ENCODE assay signal across 8 cellular contexts in the genomic region with DNA sequence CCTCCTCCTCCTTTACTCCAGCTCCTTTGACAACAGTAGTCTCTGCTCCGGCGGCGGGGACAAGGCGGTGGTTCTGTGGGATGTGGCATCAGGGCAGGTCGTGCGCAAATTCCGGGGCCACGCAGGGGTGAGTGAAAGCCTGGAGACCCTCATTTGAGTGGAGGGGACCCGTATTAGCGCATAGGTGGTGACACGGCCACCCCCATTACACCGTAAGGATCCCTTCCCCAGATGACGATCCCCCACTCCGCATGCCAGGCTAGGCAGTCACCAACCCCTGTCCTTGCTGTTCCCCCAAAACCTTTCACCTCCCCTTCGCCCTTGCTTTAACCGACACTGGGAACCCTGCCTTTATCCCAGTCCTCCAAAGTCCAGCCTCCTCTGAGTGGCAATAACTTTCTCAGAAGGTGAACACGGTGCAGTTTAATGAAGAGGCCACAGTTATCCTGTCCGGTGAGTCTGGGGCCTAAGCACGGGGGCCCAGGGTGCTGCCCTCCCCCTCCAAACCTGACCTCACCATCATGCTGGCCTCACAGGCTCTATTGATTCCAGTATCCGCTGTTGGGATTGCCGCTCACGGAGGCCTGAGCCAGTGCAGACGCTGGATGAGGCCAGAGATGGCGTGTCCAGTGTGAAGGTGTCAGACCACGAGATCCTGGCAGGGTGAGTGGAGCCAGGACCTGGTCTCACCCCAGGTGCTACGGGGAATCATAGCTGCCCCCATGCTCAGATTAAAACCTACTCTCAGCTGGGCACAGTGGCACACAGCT. TPM values are rescaled to one million over a fixed set of nuclear protein-coding genes. Genes with fewer than 3 reads are reported as not detected.
DNase-seq lines count a peak whose midpoint lies in the region; ATAC-seq and TF ChIP-seq lines count a peak whose summit lies in the region.

No MANE protein-coding gene starts in this region.

- H3K9me3 Mint-ChIP-seq in stimulated activated naive CD8-positive, alpha-beta T cell treated with anti-CD3 and anti-CD28 coated beads, Interleukin-15, Interleukin-2, amounts not matched to agents 100 ng/mL and 50 ng/mL, for 24 hours, result no peaks in the 10 kb centered on the region

- H3K9me3 ChIP-seq in mucosa of descending colon, result no peaks in the 10 kb centered on the region

- no peak for ATAC-seq in stimulated activated naive CD8-positive, alpha-beta T cell treated with anti-CD3 and anti-CD28 coated beads, Interleukin-15, Interleukin-2, amounts not matched to agents 100 U/mL and 50 U/mL, for 24 hours
- ATAC-seq in mucosa of descending colon (no peak), HG03342 (IDR thresholded peaks at IDR 0.05; ENCODE audit: unreplicated experiment) (no peak)

- H3K36me3 ChIP-seq in mucosa of descending colon (ENCODE audit: low read depth), result peaks cover under 1% of the 10 kb centered on the region

- H3K4me3 Mint-ChIP-seq in stimulated activated naive CD8-positive, alpha-beta T cell treated with anti-CD3 and anti-CD28 coated beads, Interleukin-15, Interleukin-2, amounts not matched to agents 100 ng/mL and 50 ng/mL, for 24 hours, result peak overlapping the region; percentile 92

- H3K36me3 Mint-ChIP-seq in stimulated activated naive CD8-positive, alpha-beta T cell treated with anti-CD3 and anti-CD28 coated beads, Interleukin-15, Interleukin-2, amounts not matched to agents 100 ng/mL and 50 ng/mL, for 24 hours (ENCODE audit: low read depth), result peaks cover 20% of the 10 kb centered on the region

- peaks cover 48% of the 10 kb centered on the region for H3K4me1 Mint-ChIP-seq in stimulated activated naive CD8-positive, alpha-beta T cell treated with anti-CD3 and anti-CD28 coated beads, Interleukin-15, Interleukin-2, amounts not matched to agents 100 ng/mL and 50 ng/mL, for 24 hours (ENCODE audit: low read depth)

- no peaks in the 10 kb centered on the region for H3K27me3 Mint-ChIP-seq in stimulated activated naive CD8-positive, alpha-beta T cell treated with anti-CD3 and anti-CD28 coated beads, Interleukin-15, Interleukin-2, amounts not matched to agents 100 ng/mL and 50 ng/mL, for 24 hours

- H3K4me3 ChIP-seq in cardiac fibroblast (replicated peaks in 1 of 2; ENCODE audit: low read depth in 2 of 2, low read length in 2 of 2) (peak overlapping the region; percentile 96 to 98), mucosa of descending colon (peak overlapping the region; percentile 77)

- TF ChIP-seq CTCF in cardiac fibroblast (IDR thresholded peaks at IDR 0.05; ENCODE audit: low read depth, low read length), result no peak
- no peak for TF ChIP-seq CTCF in mucosa of descending colon (IDR thresholded peaks at IDR 0.05)

- peaks cover 33% of the 10 kb centered on the region for H3K4me1 ChIP-seq in mucosa of descending colon (ENCODE audit: low read depth)

- H3K27ac Mint-ChIP-seq in stimulated activated naive CD8-positive, alpha-beta T cell treated with anti-CD3 and anti-CD28 coated beads, Interleukin-15, Interleukin-2, amounts not matched to agents 100 ng/mL and 50 ng/mL, for 24 hours, result peak overlapping the region; percentile 100

- intact Hi-C loops in mucosa of descending colon (cut with DNase I, micrococcal nuclease), result loop anchor here in 1 of 2 donors (10.0 kb wide), 1 partner anchor 96 kb away; no protein-coding TSS in a partner anchor

- DNase-seq in stimulated activated naive CD8-positive, alpha-beta T cell treated with anti-CD3 and anti-CD28 coated beads, Interleukin-15, Interleukin-2, amounts not matched to agents 100 U/mL and 50 U/mL, for 24 hours, result no peak
- DNase-seq in cardiac fibroblast (ENCODE audit: low read depth in 2 of 2) (no peak), mucosa of descending colon (no peak), cerebellum (ENCODE audit: low spot score) (no peak), OCI-M2 (lab: John Stamatoyannopoulos, UW; ENCODE audit: unreplicated experiment) (no peak), NAMALWA (ENCODE audit: low spot score) (no peak)

RNA-seq across cellular contexts. Expression of gene WDR83, which starts 3.7 kb away (rescaled TPM):
- total RNA-seq in mucosa of descending colon (10 to 100 TPM in 1 of 3 donors, 1 to 10 TPM in 2; 6.4 to 13.4 (median 7.4) TPM), cerebellum (6.3 TPM)

RNA-seq across cellular contexts. Expression of gene MAN2B1, which starts 3.8 kb away (rescaled TPM):
- total RNA-seq in mucosa of descending colon, result 100 to 1,000 TPM in 1 of 3 donors, 10 to 100 TPM in 2; 92.7 to 104 (median 96.6) TPM
- total RNA-seq in cerebellum, result 17.5 TPM

RNA-seq across cellular contexts. Expression of gene DHPS, which starts 11.3 kb away (rescaled TPM):
- total RNA-seq in mucosa of descending colon, result 10 to 100 TPM; 71.4 to 91.4 (median 88.9) TPM
- total RNA-seq in cerebellum, result 59.1 TPM

RNA-seq across cellular contexts. Expression of gene GNG14, which starts 17.5 kb away (rescaled TPM):
- not detected for total RNA-seq in mucosa of descending colon
- total RNA-seq in cerebellum, result not detected

RNA-seq across cellular contexts. Expression of gene FBXW9, which starts 26.1 kb away (rescaled TPM):
- total RNA-seq in mucosa of descending colon (1 to 10 TPM; 6.0 to 8.9 (median 7.8) TPM), cerebellum (5.3 TPM)
